ENCODE assay signal across 8 cellular contexts in the genomic region with DNA sequence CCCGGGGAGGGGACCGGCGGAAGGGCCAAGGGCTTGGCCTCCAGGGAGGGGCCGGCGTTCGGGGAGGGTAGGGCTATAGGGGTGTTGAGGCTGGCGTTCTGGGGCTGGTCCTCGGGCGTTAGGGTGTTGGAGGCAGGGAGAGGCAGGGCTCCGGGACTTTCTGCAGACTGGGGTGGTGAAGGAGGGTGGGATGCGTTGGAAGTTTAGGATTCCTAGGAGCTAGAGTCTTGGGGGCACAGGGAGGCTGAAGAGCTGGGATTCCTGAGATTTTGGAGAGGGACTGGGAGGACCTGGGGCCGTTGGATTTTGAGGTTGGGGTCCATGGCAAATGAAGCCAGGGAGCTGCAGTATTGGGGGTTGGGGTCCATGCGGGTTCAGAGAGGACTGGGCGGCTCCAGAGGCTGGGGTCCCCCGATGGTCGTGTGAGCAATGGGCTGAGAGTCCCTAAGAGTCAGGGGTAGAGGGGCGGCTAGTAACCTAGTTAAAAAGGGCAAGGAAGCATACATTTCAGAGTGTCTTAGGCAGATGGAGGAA. TPM values are rescaled to one million over a fixed set of nuclear protein-coding genes. Genes with fewer than 3 reads are reported as not detected.
DNase-seq lines count a peak whose midpoint lies in the region; ATAC-seq and TF ChIP-seq lines count a peak whose summit lies in the region.

No MANE protein-coding gene starts in this region.

- no peaks in the 10 kb centered on the region for H3K4me1 ChIP-seq in NT2/D1 (ENCODE audit: insufficient read depth, insufficient read length)
- peaks cover 3% of the 10 kb centered on the region for H3K4me1 ChIP-seq in endodermal cell (ENCODE audit: control insufficient read depth, insufficient read depth, low read length)
- H3K4me1 ChIP-seq in osteoblast (ENCODE audit: insufficient read depth, low read length): peaks cover 12% of the 10 kb centered on the region

- TF ChIP-seq CTCF in endodermal cell (conservative IDR thresholded peaks at IDR 0.05) (no peak), osteoblast (IDR thresholded peaks at IDR 0.05; ENCODE audit: extremely low read depth, low read depth, low read length) (no peak)

- H3K36me3 ChIP-seq in NT2/D1 (ENCODE audit: insufficient read depth, insufficient read length, low read length) (peaks cover 47% of the 10 kb centered on the region), endodermal cell (ENCODE audit: control insufficient read depth, insufficient read depth, low read length) (peaks cover 37% of the 10 kb centered on the region), osteoblast (ENCODE audit: insufficient read depth, low read length) (peaks cover 28% of the 10 kb centered on the region)

- no peaks in the 10 kb centered on the region for H4K20me1 ChIP-seq in osteoblast (ENCODE audit: insufficient read depth, low read length)

- peak overlapping the region; percentile 88 for H3K27ac Mint-ChIP-seq in endodermal cell

- no peak for ATAC-seq in left lobe of liver

- peak overlapping the region; percentile 78 for H2AFZ ChIP-seq in osteoblast (ENCODE audit: low read length)

- H3K27ac ChIP-seq in endodermal cell (ENCODE audit: low read depth, low read length): no peak overlapping the region
- peak overlapping the region; percentile 39 for H3K27ac ChIP-seq in osteoblast (ENCODE audit: low read depth, low read length)

- WGBS in endodermal cell (ENCODE audit: insufficient coverage in 1 of 2, insufficient read length in 1 of 2), 2 experiments: 3 to 10% methylated on average over 5 to 17 of the region's 17 CpGs

- H3K9ac ChIP-seq in NT2/D1 (ENCODE audit: insufficient read length, low read depth) (peak overlapping the region; percentile 99), endodermal cell (ENCODE audit: extremely low read depth, low read length, poor library complexity, severe bottlenecking) (peak overlapping the region; percentile 74)

- peak overlapping the region; percentile 94 for H3K4me2 ChIP-seq in osteoblast (ENCODE audit: insufficient read depth, low read length)

- peak overlapping the region; percentile 93 for H3K4me3 Mint-ChIP-seq in endodermal cell

- peaks cover 6% of the 10 kb centered on the region for H3K27me3 Mint-ChIP-seq in endodermal cell (ENCODE audit: insufficient read depth)

- peaks cover 20% of the 10 kb centered on the region for H3K79me2 ChIP-seq in osteoblast (ENCODE audit: insufficient read depth, low read length)

- H3K4me3 ChIP-seq in NT2/D1 (ENCODE audit: insufficient read length, low read depth): peak overlapping the region; percentile 71
- H3K4me3 ChIP-seq in endodermal cell (ENCODE audit: low read length): peak overlapping the region; percentile 91
- peak overlapping the region; percentile 93 for H3K4me3 ChIP-seq in osteoblast (ENCODE audit: insufficient read depth, low read length)

- H3K27me3 ChIP-seq in NT2/D1 (ENCODE audit: insufficient read depth, insufficient read length) (no peaks in the 10 kb centered on the region), endodermal cell (ENCODE audit: control insufficient read depth, insufficient read depth, low read length, poor library complexity, severe bottlenecking) (no peaks in the 10 kb centered on the region), osteoblast (ENCODE audit: insufficient read depth, low read length) (no peaks in the 10 kb centered on the region)

- peak; percentile 29 for DNase-seq in NCI-H748 (lab: John Stamatoyannopoulos, UW; ENCODE audit: unreplicated experiment)
- DNase-seq in NCI-H748 treated with DMSO at 0.1 percent for 48 hours (lab: John Stamatoyannopoulos, UW): no peak
- DNase-seq in NT2/D1 (ENCODE audit: low read depth, low spot score): no peak
- DNase-seq in endodermal cell: no peak
- peak; percentile 87 for DNase-seq in osteoblast (ENCODE audit: insufficient read length, low spot score, missing footprints)
- no peak for DNase-seq in H4 (ENCODE audit: low spot score)
- DNase-seq in left lobe of liver (ENCODE audit: low spot score): no peak
- DNase-seq in 8988T: no peak

- H3K4me1 Mint-ChIP-seq in endodermal cell: peaks cover 12% of the 10 kb centered on the region

- no peaks in the 10 kb centered on the region for H3K9me3 ChIP-seq in NT2/D1 (ENCODE audit: insufficient read depth, low read length)
- no peaks in the 10 kb centered on the region for H3K9me3 ChIP-seq in endodermal cell (ENCODE audit: control insufficient read depth, low read length)
- H3K9me3 ChIP-seq in osteoblast (ENCODE audit: low read depth, low read length): no peaks in the 10 kb centered on the region

- no peaks in the 10 kb centered on the region for H3K9me3 Mint-ChIP-seq in endodermal cell

- H3K36me3 Mint-ChIP-seq in endodermal cell (ENCODE audit: low read depth): peaks cover 36% of the 10 kb centered on the region

RNA-seq across cellular contexts. Expression of a gene that starts 0.7 kb away (rescaled TPM):
- total RNA-seq in endodermal cell (10 to 100 TPM; 63.7 to 65.4 TPM), osteoblast (18.1 and 20.0 TPM in 2 replicates), left lobe of liver (15.2 TPM)
- polyA plus RNA-seq in endodermal cell (2013, experiment 1 of 2): 46.2 TPM
- polyA plus RNA-seq in endodermal cell (2013, experiment 2 of 2): 39.5 TPM
- total RNA-seq in H4 (2014; rRNA removed; shearing (Covaris generic)): 9.9 and 12.7 TPM in 2 replicates

RNA-seq across cellular contexts. Expression of a gene that starts 19.7 kb away (rescaled TPM):
- total RNA-seq in endodermal cell: not detected
- polyA plus RNA-seq in endodermal cell (2013, experiment 1 of 2): not detected
- not detected for polyA plus RNA-seq in endodermal cell (2013, experiment 2 of 2)
- total RNA-seq in osteoblast: not detected in 2 replicates
- total RNA-seq in H4 (2014; rRNA removed; shearing (Covaris generic)): not detected in 2 replicates
- total RNA-seq in left lobe of liver: not detected

RNA-seq across cellular contexts. Expression of a gene that starts 23.1 kb away (rescaled TPM):
- total RNA-seq in endodermal cell: 10 to 100 TPM; 54.9 to 55.2 TPM
- polyA plus RNA-seq in endodermal cell (2013, experiment 1 of 2): 28.0 TPM
- polyA plus RNA-seq in endodermal cell (2013, experiment 2 of 2): 29.1 TPM
- total RNA-seq in osteoblast: 50.7 and 51.9 TPM in 2 replicates
- total RNA-seq in H4 (2014; rRNA removed; shearing (Covaris generic)): 16.6 and 22.1 TPM in 2 replicates
- total RNA-seq in left lobe of liver: 22.8 TPM

RNA-seq across cellular contexts. Expression of a gene that starts 26.4 kb away (rescaled TPM):
- total RNA-seq in endodermal cell (10 to 100 TPM; 16.1 to 19.2 TPM), osteoblast (27.4 and 31.5 TPM in 2 replicates), left lobe of liver (6.8 TPM)
- polyA plus RNA-seq in endodermal cell (2013, experiment 1 of 2): 7.8 TPM
- polyA plus RNA-seq in endodermal cell (2013, experiment 2 of 2): 6.0 TPM
- 13.7 and 31.9 TPM in 2 replicates for total RNA-seq in H4 (2014; rRNA removed; shearing (Covaris generic))

RNA-seq across cellular contexts. Expression of a gene that starts 33.4 kb away (rescaled TPM):
- 1 to 10 TPM; 4.5 to 6.1 TPM for total RNA-seq in endodermal cell
- 3.1 TPM for polyA plus RNA-seq in endodermal cell (2013, experiment 1 of 2)
- 3.5 TPM for polyA plus RNA-seq in endodermal cell (2013, experiment 2 of 2)
- 1.2 and 1.4 TPM in 2 replicates for total RNA-seq in osteoblast
- 0.29 and 0.50 TPM in 2 replicates for total RNA-seq in H4 (2014; rRNA removed; shearing (Covaris generic))
- 3.5 TPM for total RNA-seq in left lobe of liver

Comparison
In these comparisons a context has a peak if more than half of its experiments do, and no peak if none do; other contexts are left out.
1. DNase-seq: peak in NCI-H748 (single experiment) and osteoblast (single experiment); none in NCI-H748 treated with DMSO at 0.1 percent for 48 hours (single experiment), NT2/D1 (single experiment), endodermal cell (single experiment), H4 (single experiment), left lobe of liver (single experiment) and 8988T (single experiment).
2. Peak in every context shown above with its lines, with median percentiles within 50 percentile points of each other: H3K4me3 ChIP-seq.